8 cellular contexts compared by ENCODE assay signal in genomic region chr15:59300618-59301139, GRCh38.
DNase-seq lines count a peak whose midpoint lies in the region; ATAC-seq, FAIRE-seq and TF ChIP-seq lines count a peak whose summit lies in the region.

No MANE protein-coding gene starts in this region.

- POLR2A ChIA-PET in CD8-positive, alpha-beta T cell (lab: Charles Lee) = interaction anchor here (1.0 to 1.1 kb wide), 2 partner anchors 8 to 926 kb away, joined by 3 read pairs; no protein-coding TSS in a partner anchor
- POLR2A ChIA-PET in OCI-LY7 (lab: Charles Lee) = interaction anchor here (0.6 to 3.3 kb wide), 16 partner anchors 10 to 523 kb away, joined by 3 to 17 read pairs (median 4); no protein-coding TSS in a partner anchor

- H3K4me1 ChIP-seq in CD8-positive, alpha-beta T cell (ENCODE audit: insufficient read depth, low read length) = peaks cover 21% of the 10 kb centered on the region
- peaks cover 32% of the 10 kb centered on the region for H3K4me1 ChIP-seq in OCI-LY7 (ENCODE audit: insufficient read depth, low read length, poor library complexity, severe bottlenecking)

- CTCF ChIA-PET in CD8-positive, alpha-beta T cell (lab: Charles Lee) = interaction anchor here (1.7 kb wide), 1 partner anchor 54 kb away, joined by 7 read pairs; no protein-coding TSS in a partner anchor
- CTCF ChIA-PET in OCI-LY7 (lab: Charles Lee; ENCODE audit: unreplicated experiment) = interaction anchor here (0.8 kb wide), 1 partner anchor 14 kb away, joined by 3 read pairs; no protein-coding TSS in a partner anchor

- H3K4me2 ChIP-seq in OCI-LY7 (ENCODE audit: low read length) = peak overlapping the region; percentile 63

- DNase-seq in CD8-positive, alpha-beta T cell = peak in 2 of 7 experiments; percentile 9 to 26
- no peak for DNase-seq in OCI-LY7 (ENCODE audit: low spot score)
- DNase-seq in dorsolateral prefrontal cortex = peak in 1 of 10 donors; percentile 51
- DNase-seq in omental fat pad (ENCODE audit: low spot score) = peak; percentile 38
- DNase-seq in GM12891 (ENCODE audit: insufficient read length, low spot score) = no peak
- DNase-seq in H7 = no peak
- DNase-seq in NCI-H146 treated with DMSO at 0.1 percent for 48 hours (lab: John Stamatoyannopoulos, UW; ENCODE audit: unreplicated experiment) = no peak
- DNase-seq in stimulated activated CD8-positive, alpha-beta memory T cell treated with anti-CD3 and anti-CD28 coated beads, Interleukin-4, amount 100 ng/mL, for 48 hours = no peak

- H3K4me3 ChIP-seq in CD8-positive, alpha-beta T cell (ENCODE audit: low read depth, low read length) = no peak overlapping the region
- H3K4me3 ChIP-seq in OCI-LY7 (ENCODE audit: low read depth, low read length, poor library complexity, severe bottlenecking) = peak overlapping the region; percentile 7
- H3K4me3 ChIP-seq in dorsolateral prefrontal cortex = peak overlapping the region in 6 of 59 donors; percentile 1 to 36 (median 24)
- no peak overlapping the region for H3K4me3 ChIP-seq in H7 (ENCODE audit: insufficient read depth, low read depth, low read length)

- no peak for FAIRE-seq in GM12891 (lab: Jason Lieb, UNC)

- no peak for TF ChIP-seq POLR2A in GM12891 (IDR thresholded peaks at IDR 0.05; ENCODE audit: low read depth, low read length)

- no peaks in the 10 kb centered on the region for H3K9me2 ChIP-seq in OCI-LY7 (ENCODE audit: insufficient read depth, low read length)

- H3K36me3 ChIP-seq in CD8-positive, alpha-beta T cell (ENCODE audit: insufficient read depth, low read length) = no peaks in the 10 kb centered on the region
- H3K36me3 ChIP-seq in OCI-LY7 (ENCODE audit: insufficient read depth, low read length) = no peaks in the 10 kb centered on the region
- no peaks in the 10 kb centered on the region for H3K36me3 ChIP-seq in H7 (replicated peaks; ENCODE audit: control insufficient read depth, insufficient read depth, low read length)

- no peaks in the 10 kb centered on the region for H3K9me3 ChIP-seq in CD8-positive, alpha-beta T cell (ENCODE audit: low read length)
- H3K9me3 ChIP-seq in OCI-LY7 (ENCODE audit: low read length) = no peaks in the 10 kb centered on the region

- peaks cover 28% of the 10 kb centered on the region for H3K4me1 Mint-ChIP-seq in CD8-positive, alpha-beta T cell (ENCODE audit: low read depth)

- H3K36me3 Mint-ChIP-seq in CD8-positive, alpha-beta T cell = no peaks in the 10 kb centered on the region

- no peaks in the 10 kb centered on the region for H3K27me3 Mint-ChIP-seq in CD8-positive, alpha-beta T cell (ENCODE audit: low read depth)

- no peak overlapping the region for H3K27ac ChIP-seq in CD8-positive, alpha-beta T cell (ENCODE audit: low read depth, low read length)
- H3K27ac ChIP-seq in OCI-LY7 (ENCODE audit: low read depth, low read length, poor library complexity, severe bottlenecking) (no peak overlapping the region), dorsolateral prefrontal cortex (peak overlapping the region in 38 of 59 donors; percentile 6 to 84 (median 50))

- H3K27me3 ChIP-seq in CD8-positive, alpha-beta T cell (ENCODE audit: insufficient read depth, low read length) = no peaks in the 10 kb centered on the region
- H3K27me3 ChIP-seq in dorsolateral prefrontal cortex = no peaks in the 10 kb centered on the region
- H3K27me3 ChIP-seq in H7 (ENCODE audit: control insufficient read depth, insufficient read depth, low read length) = no peaks in the 10 kb centered on the region

- no peak for ATAC-seq in CD8-positive, alpha-beta T cell
- no peak for ATAC-seq in omental fat pad (ENCODE audit: low FRiP score)

- no TSS peak for BruUV-seq in OCI-LY7 (replicated peaks; lab: Mats Ljungman, UMichigan)

- H3K79me2 ChIP-seq in OCI-LY7 (ENCODE audit: insufficient read depth, low read depth, low read length) = no peaks in the 10 kb centered on the region

- TF ChIP-seq CTCF in CD8-positive, alpha-beta T cell (IDR thresholded peaks at IDR 0.05) = no peak
- TF ChIP-seq CTCF in OCI-LY7 (conservative IDR thresholded peaks at IDR 0.05; ENCODE audit: low read length) (no peak), dorsolateral prefrontal cortex (IDR thresholded peaks at IDR 0.05 in 54 of 56, conservative IDR thresholded peaks at IDR 0.05 in 2 of 56; ENCODE audit: low read depth in 1 of 56, partially characterized antibody in 56 of 56) (no peak), omental fat pad (IDR thresholded peaks at IDR 0.05) (no peak)

- H3K4me3 Mint-ChIP-seq in CD8-positive, alpha-beta T cell = peak overlapping the region; percentile 71

- no peaks in the 10 kb centered on the region for H3K9me3 Mint-ChIP-seq in CD8-positive, alpha-beta T cell

- H3K27ac Mint-ChIP-seq in CD8-positive, alpha-beta T cell = peak overlapping the region; percentile 60

- peak overlapping the region; percentile 88 for H2AFZ ChIP-seq in OCI-LY7 (ENCODE audit: low read length)

- intact Hi-C loops in CD8-positive, alpha-beta T cell (cut with DNase I, micrococcal nuclease) = no loop called here
- intact Hi-C loops in OCI-LY7 (cut with micrococcal nuclease; ENCODE audit: unreplicated experiment) = no loop called here
- intact Hi-C loops in dorsolateral prefrontal cortex (cut with DNase I) = no loop called here

- H4K20me1 ChIP-seq in OCI-LY7 (ENCODE audit: insufficient read depth, low read length) = no peaks in the 10 kb centered on the region

TF ChIP-seq in GM12891, 5 proteins besides CTCF, POLR2A, EP300 and RAD21:
- no peak for TF ChIP-seq TAF1 (IDR thresholded peaks at IDR 0.05; ENCODE audit: low read depth, low read length)
- no peak for TF ChIP-seq SPI1 (IDR thresholded peaks at IDR 0.05; ENCODE audit: low read depth, low read length)
- no peak for TF ChIP-seq POU2F2 (IDR thresholded peaks at IDR 0.05; ENCODE audit: low read depth, low read length)
- TF ChIP-seq POLR2AphosphoS5 (IDR thresholded peaks at IDR 0.05; ENCODE audit: low read depth, low read length) = no peak; the same call in 1 of the 2 replicates
- no peak for TF ChIP-seq PAX5 (IDR thresholded peaks at IDR 0.05; ENCODE audit: insufficient read depth, low read length, severe bottlenecking)

Comparison
In these comparisons a context has a peak if more than half of its experiments do, and no peak if none do; other contexts are left out.
1. H3K27ac ChIP-seq: peak in dorsolateral prefrontal cortex (38 of 59); none in CD8-positive, alpha-beta T cell (single experiment) and OCI-LY7 (single experiment).